Comparison of ENCODE assay signal across 9 cellular contexts in genomic region chr17:40019140-40019991, GRCh38. TPM values are rescaled to one million over a fixed set of nuclear protein-coding genes. Genes with fewer than 3 reads are reported as not detected.
DNase-seq lines count a peak whose midpoint lies in the region; ATAC-seq, FAIRE-seq and TF ChIP-seq lines count a peak whose summit lies in the region.
"Had no signal": no experiment of that assay in that cellular context is flagged by ENCODE, and none has a peak within 500 bp of the region (broad histone marks: within the 10 kb centered on the region; RNA-seq: fewer than 3 reads in every experiment).

No MANE protein-coding gene starts in this region.

- DNase-seq in HS-5 (ENCODE audit: low read depth) (peak; percentile 88), K562 (ENCODE audit: extremely low read depth in 1 of 4, low spot score in 3 of 4) (no peak), right cardiac atrium (peak; percentile 38 to 71 (median 65)), thoracic aorta (ENCODE audit: low spot score) (no peak), DMS79 (lab: John Stamatoyannopoulos, UW) (no peak), dedifferentiated amniotic fluid mesenchymal stem cell (ENCODE audit: extremely low spot score) (no peak)
- no peak for DNase-seq in activated T-cell treated with anti-CD3 and anti-CD28 coated beads, Interleukin-2, amount 50 U/mL, for 1 hour
- DNase-seq: cerebellar nuclear complex, islet precursor cell had no signal

- no peaks in the 10 kb centered on the region for H3K79me2 ChIP-seq in K562 (ENCODE audit: control insufficient read depth, insufficient read depth, low read length)

- no peaks in the 10 kb centered on the region for H4K20me1 ChIP-seq in K562 (replicated peaks; ENCODE audit: control insufficient read depth, insufficient read depth, low read length)

- no peak overlapping the region for H3K4me2 ChIP-seq in K562 (ENCODE audit: insufficient read depth, low read length)

- CTCF ChIA-PET in K562 (lab: Yijun Ruan, JAX; ENCODE audit: low intra/inter-chr PET ratio) = no interaction called here

- H3K27ac ChIP-seq in K562 (ENCODE audit: extremely low read depth, low read depth, low read length) (no peak overlapping the region; the same call in 2 of the 3 replicates), right cardiac atrium (ENCODE audit: low read length) (no peak overlapping the region), thoracic aorta (peak overlapping the region; percentile 7 to 47)

- no peaks in the 10 kb centered on the region for H3K9me3 ChIP-seq in K562 (replicated peaks; ENCODE audit: control insufficient read depth, insufficient read depth, low read depth, low read length)
- no peaks in the 10 kb centered on the region for H3K9me3 ChIP-seq in right cardiac atrium (ENCODE audit: control insufficient read depth, low read length)
- no peaks in the 10 kb centered on the region for H3K9me3 ChIP-seq in thoracic aorta

- H2AFZ ChIP-seq in K562 (ENCODE audit: low read depth, low read length) = no peak overlapping the region

- FAIRE-seq in K562 (lab: Jason Lieb, UNC) = no peak

- TF ChIP-seq CTCF in K562 (IDR thresholded peaks at IDR 0.05 in 2 of 3, conservative IDR thresholded peaks at IDR 0.05 in 1 of 3; ENCODE audit: insufficient read depth in 2 of 3, low read depth in 1 of 3, low read length in 3 of 3) (no peak), thoracic aorta (IDR thresholded peaks at IDR 0.05) (no peak)

- no peak for TF ChIP-seq POLR2A in K562 (conservative IDR thresholded peaks at IDR 0.05)

- in situ Hi-C loops in K562 (cut with MboI) = loop anchor here (10.0 to 25.0 kb wide), 2 partner anchors 268 to 335 kb away; partner anchors contain the start of gene CDC6

- ATAC-seq in K562 (no peak), right cardiac atrium (no peak), thoracic aorta (ENCODE audit: insufficient number of reproducible peaks, low FRiP score, low read depth) (no peak)

- H3K9ac ChIP-seq in K562 (ENCODE audit: insufficient read depth in 1 of 2, low read depth in 2 of 2, low read length in 2 of 2) = peak overlapping the region in 1 of 2 experiments; percentile 64; a peak in 2 of 4 replicates

- TF ChIP-seq RAD21 in K562 (CRISPR knock-in tag; conservative IDR thresholded peaks at IDR 0.05 in 1 of 2, IDR thresholded peaks at IDR 0.05 in 1 of 2) = no peak

- 88% methylated on average over 19 of the region's 24 CpGs for WGBS in K562 (ENCODE audit: insufficient coverage, low coverage, missing lambda C conversion rate)
- WGBS in right cardiac atrium = 76% methylated on average over 24 of the region's 24 CpGs

- BruUV-seq in K562 (replicated peaks; lab: Mats Ljungman, UMichigan) = TSS peak; percentile 69

- H3K4me3 ChIP-seq in K562 (no peak overlapping the region), right cardiac atrium (ENCODE audit: low read length) (no peak overlapping the region), thoracic aorta (no peak overlapping the region)

- peaks cover 56% of the 10 kb centered on the region; the same call in 2 of the 3 replicates for H3K36me3 ChIP-seq in K562 (ENCODE audit: control insufficient read depth, insufficient read depth, low read length)
- H3K36me3 ChIP-seq in thoracic aorta = peaks cover 15% of the 10 kb centered on the region

- POLR2A ChIA-PET in K562 (lab: Yijun Ruan, JAX) = interaction anchor here (0.6 to 0.7 kb wide), 2 partner anchors 8 to 15 kb away, joined by 3 read pairs; no protein-coding TSS in a partner anchor

- no peaks in the 10 kb centered on the region for H3K9me1 ChIP-seq in K562 (ENCODE audit: control insufficient read depth, insufficient read depth, low read length)

- H3K27me3 ChIP-seq in K562 (ENCODE audit: control insufficient read depth in 2 of 2, insufficient read depth in 2 of 2, low read length in 2 of 2) (no peaks in the 10 kb centered on the region), right cardiac atrium (ENCODE audit: control insufficient read depth, insufficient read depth) (no peaks in the 10 kb centered on the region), thoracic aorta (replicated peaks; ENCODE audit: insufficient read depth) (no peaks in the 10 kb centered on the region)

- H3K4me1 ChIP-seq in K562 (replicated peaks in 1 of 2; ENCODE audit: control insufficient read depth in 2 of 2, insufficient read depth in 2 of 2, low read length in 2 of 2) (peaks cover 3 to 54% of the 10 kb centered on the region in 2 experiments; a peak in 3 of 5 replicates), right cardiac atrium (ENCODE audit: control insufficient read depth, insufficient read depth, low read length) (peaks cover 10% of the 10 kb centered on the region), thoracic aorta (ENCODE audit: control insufficient read depth in 1 of 2, low read depth in 2 of 2) (peaks cover 7 to 60% of the 10 kb centered on the region in 2 donors)

- no peak for TF ChIP-seq EP300 in K562 (IDR thresholded peaks at IDR 0.05; ENCODE audit: low read length)

- intact Hi-C loops in K562 (cut with micrococcal nuclease) (loop anchor here (10.0 kb wide), 2 partner anchors 145 to 335 kb away; no protein-coding TSS in a partner anchor), right cardiac atrium (cut with DNase I) (loop anchor here (5.0 to 10.0 kb wide), 5 partner anchors 65 to 175 kb away; no protein-coding TSS in a partner anchor)

RNA-seq across cellular contexts. Expression of gene CSF3, which starts 4.1 kb away (rescaled TPM):
- total RNA-seq in K562 (2011; cell fraction: chromatin; rRNA removed; ENCODE audit: low replicate concordance) = 0.23 TPM in 1 of 2 replicates, not detected in the other
- total RNA-seq in K562 (2011; cell fraction: nucleolus; rRNA removed) = not detected in 2 replicates
- not detected in 2 replicates for total RNA-seq in K562 (2011; cell fraction: nucleoplasm; rRNA removed)
- total RNA-seq in K562 (2014; rRNA removed) = not detected in 2 replicates
- not detected in 2 replicates for total RNA-seq in K562 (2014; rRNA removed; fragmentation: Illumina TruSeq; extraction: Trizol)
- total RNA-seq in K562 (2015; rRNA removed; fragmentation: Illumina TruSeq; extraction: Trizol) = not detected in 2 replicates
- total RNA-seq in K562 (2021) = not detected in 2 replicates
- not detected in 2 replicates for polyA plus RNA-seq in K562 (2011; rRNA removed)
- not detected in 2 replicates for polyA plus RNA-seq in K562 (2011; cell fraction: cytosol; rRNA removed)
- not detected in 2 replicates for polyA plus RNA-seq in K562 (2011; cell fraction: nucleus; rRNA removed)
- polyA plus RNA-seq in K562 (2012) = not detected in 2 replicates
- not detected in 2 replicates for polyA plus RNA-seq in K562 (2014; fragmentation: Illumina TruSeq; extraction: Trizol)
- polyA plus RNA-seq in K562 (2014; fragmentation: Nextera tagmentation; extraction: Ambion mirVana) = not detected
- polyA plus RNA-seq in K562 (2014; rRNA removed) = 0.19 TPM in 1 of 2 replicates, not detected in the other
- polyA minus RNA-seq in K562 (2011; rRNA and poly(A)+ RNA removed) = not detected in 2 replicates
- not detected in 2 replicates for polyA minus RNA-seq in K562 (2011; cell fraction: cytosol; rRNA and poly(A)+ RNA removed)
- polyA minus RNA-seq in K562 (2011; cell fraction: nucleus; rRNA and poly(A)+ RNA removed) = not detected in 2 replicates
- total RNA-seq in right cardiac atrium = under 1 TPM in 2 of 4 donors, not detected in 2; 0.40 to 0.58 TPM
- 0.97 TPM for polyA plus RNA-seq in right cardiac atrium
- 10 to 100 TPM in 1 of 2 donors, not detected in 1; 43.2 TPM for total RNA-seq in thoracic aorta

RNA-seq across cellular contexts. Expression of gene MED24, which starts 34.8 kb away (rescaled TPM):
- 361 and 745 TPM in 2 replicates for total RNA-seq in K562 (2011; cell fraction: chromatin; rRNA removed; ENCODE audit: low replicate concordance)
- total RNA-seq in K562 (2011; cell fraction: nucleolus; rRNA removed) = 434 and 442 TPM in 2 replicates
- total RNA-seq in K562 (2011; cell fraction: nucleoplasm; rRNA removed) = 293 and 327 TPM in 2 replicates
- total RNA-seq in K562 (2014; rRNA removed) (40.0 and 50.2 TPM in 2 replicates), K562 (2014; rRNA removed; fragmentation: Illumina TruSeq; extraction: Trizol) (40.3 and 48.9 TPM in 2 replicates), K562 (2015; rRNA removed; fragmentation: Illumina TruSeq; extraction: Trizol) (48.2 and 53.5 TPM in 2 replicates), K562 (2021) (102 and 108 TPM in 2 replicates), right cardiac atrium (10 to 100 TPM; 54.3 to 60.5 (median 54.7) TPM), thoracic aorta (10 to 100 TPM; 72.0 to 82.9 TPM)
- polyA plus RNA-seq in K562 (2011; rRNA removed) (76.3 and 110 TPM in 2 replicates), K562 (2014; fragmentation: Illumina TruSeq; extraction: Trizol) (117 and 129 TPM in 2 replicates), K562 (2014; fragmentation: Nextera tagmentation; extraction: Ambion mirVana) (1 to 10 TPM; 5.9 to 8.3 TPM), K562 (2014; rRNA removed) (73.3 and 74.8 TPM in 2 replicates), right cardiac atrium (45.1 TPM)
- 70.1 and 113 TPM in 2 replicates for polyA plus RNA-seq in K562 (2011; cell fraction: cytosol; rRNA removed)
- 331 and 574 TPM in 2 replicates for polyA plus RNA-seq in K562 (2011; cell fraction: nucleus; rRNA removed)
- polyA plus RNA-seq in K562 (2012) = 97.7 and 114 TPM in 2 replicates
- 79.0 and 96.5 TPM in 2 replicates for polyA minus RNA-seq in K562 (2011; rRNA and poly(A)+ RNA removed)
- polyA minus RNA-seq in K562 (2011; cell fraction: cytosol; rRNA and poly(A)+ RNA removed) = 80.5 and 119 TPM in 2 replicates
- polyA minus RNA-seq in K562 (2011; cell fraction: nucleus; rRNA and poly(A)+ RNA removed) = 146 and 149 TPM in 2 replicates

RNA-seq across cellular contexts. Expression of gene PSMD3, which starts 38.8 kb away (rescaled TPM):
- 82.2 and 185 TPM in 2 replicates for total RNA-seq in K562 (2011; cell fraction: chromatin; rRNA removed; ENCODE audit: low replicate concordance)
- 141 and 157 TPM in 2 replicates for total RNA-seq in K562 (2011; cell fraction: nucleolus; rRNA removed)
- 125 and 145 TPM in 2 replicates for total RNA-seq in K562 (2011; cell fraction: nucleoplasm; rRNA removed)
- total RNA-seq in K562 (2014; rRNA removed) (228 and 254 TPM in 2 replicates), K562 (2014; rRNA removed; fragmentation: Illumina TruSeq; extraction: Trizol) (109 and 120 TPM in 2 replicates), K562 (2015; rRNA removed; fragmentation: Illumina TruSeq; extraction: Trizol) (135 and 138 TPM in 2 replicates), K562 (2021) (232 and 251 TPM in 2 replicates), right cardiac atrium (10 to 100 TPM; 80.0 to 83.1 (median 81.1) TPM), thoracic aorta (10 to 100 TPM; 68.8 to 74.2 TPM)
- polyA plus RNA-seq in K562 (2011; rRNA removed) (95.3 and 113 TPM in 2 replicates), K562 (2014; fragmentation: Illumina TruSeq; extraction: Trizol) (241 and 262 TPM in 2 replicates), K562 (2014; fragmentation: Nextera tagmentation; extraction: Ambion mirVana) (1 to 10 TPM; 2.0 to 2.8 TPM), K562 (2014; rRNA removed) (180 and 183 TPM in 2 replicates), right cardiac atrium (85.8 TPM)
- 99.5 and 218 TPM in 2 replicates for polyA plus RNA-seq in K562 (2011; cell fraction: cytosol; rRNA removed)
- 118 and 158 TPM in 2 replicates for polyA plus RNA-seq in K562 (2011; cell fraction: nucleus; rRNA removed)
- 209 and 221 TPM in 2 replicates for polyA plus RNA-seq in K562 (2012)
- 70.8 and 115 TPM in 2 replicates for polyA minus RNA-seq in K562 (2011; rRNA and poly(A)+ RNA removed)
- 65.7 and 104 TPM in 2 replicates for polyA minus RNA-seq in K562 (2011; cell fraction: cytosol; rRNA and poly(A)+ RNA removed)
- polyA minus RNA-seq in K562 (2011; cell fraction: nucleus; rRNA and poly(A)+ RNA removed) = 34.9 and 40.7 TPM in 2 replicates

RNA-seq across cellular contexts. Expression of gene THRA, which starts 43.4 kb away (rescaled TPM):
- 10.8 and 15.6 TPM in 2 replicates for total RNA-seq in K562 (2011; cell fraction: chromatin; rRNA removed; ENCODE audit: low replicate concordance)
- total RNA-seq in K562 (2011; cell fraction: nucleolus; rRNA removed) = 7.5 and 8.0 TPM in 2 replicates
- total RNA-seq in K562 (2011; cell fraction: nucleoplasm; rRNA removed) = 10.3 and 15.7 TPM in 2 replicates
- 13.8 and 18.9 TPM in 2 replicates for total RNA-seq in K562 (2014; rRNA removed)
- 7.5 and 9.1 TPM in 2 replicates for total RNA-seq in K562 (2014; rRNA removed; fragmentation: Illumina TruSeq; extraction: Trizol)
- total RNA-seq in K562 (2015; rRNA removed; fragmentation: Illumina TruSeq; extraction: Trizol) = 12.2 and 13.2 TPM in 2 replicates
- total RNA-seq in K562 (2021) = 22.7 and 23.4 TPM in 2 replicates
- polyA plus RNA-seq in K562 (2011; rRNA removed) = 8.3 and 9.3 TPM in 2 replicates
- 7.8 and 12.5 TPM in 2 replicates for polyA plus RNA-seq in K562 (2011; cell fraction: cytosol; rRNA removed)
- polyA plus RNA-seq in K562 (2011; cell fraction: nucleus; rRNA removed) = 7.3 and 15.8 TPM in 2 replicates
- polyA plus RNA-seq in K562 (2012) = 20.0 TPM in 2 replicates
- 19.7 and 21.6 TPM in 2 replicates for polyA plus RNA-seq in K562 (2014; fragmentation: Illumina TruSeq; extraction: Trizol)
- under 1 TPM; 0.34 to 0.50 TPM for polyA plus RNA-seq in K562 (2014; fragmentation: Nextera tagmentation; extraction: Ambion mirVana)
- polyA plus RNA-seq in K562 (2014; rRNA removed) = 12.7 and 13.8 TPM in 2 replicates
- polyA minus RNA-seq in K562 (2011; rRNA and poly(A)+ RNA removed) = 5.8 and 9.7 TPM in 2 replicates
- 6.3 and 7.9 TPM in 2 replicates for polyA minus RNA-seq in K562 (2011; cell fraction: cytosol; rRNA and poly(A)+ RNA removed)
- 2.3 and 2.6 TPM in 2 replicates for polyA minus RNA-seq in K562 (2011; cell fraction: nucleus; rRNA and poly(A)+ RNA removed)
- total RNA-seq in right cardiac atrium = 10 to 100 TPM; 80.6 to 99.5 (median 95.9) TPM
- 73.3 TPM for polyA plus RNA-seq in right cardiac atrium
- total RNA-seq in thoracic aorta = 10 to 100 TPM; 64.8 to 75.0 TPM

RNA-seq across cellular contexts. Expression of gene GSDMA, which starts 56.6 kb away (rescaled TPM):
- total RNA-seq in K562 (2011; cell fraction: chromatin; rRNA removed; ENCODE audit: low replicate concordance) = not detected in 2 replicates
- not detected in 2 replicates for total RNA-seq in K562 (2011; cell fraction: nucleolus; rRNA removed)
- not detected in 2 replicates for total RNA-seq in K562 (2011; cell fraction: nucleoplasm; rRNA removed)
- total RNA-seq in K562 (2014; rRNA removed) (not detected in 2 replicates), K562 (2014; rRNA removed; fragmentation: Illumina TruSeq; extraction: Trizol) (0.07 TPM in 1 of 2 replicates, not detected in the other), K562 (2015; rRNA removed; fragmentation: Illumina TruSeq; extraction: Trizol) (0.07 TPM in 1 of 2 replicates, not detected in the other), K562 (2021) (0.09 TPM in 1 of 2 replicates, not detected in the other), right cardiac atrium (under 1 TPM in 3 of 4 donors, not detected in 1; 0.29 to 0.97 (median 0.53) TPM), thoracic aorta (1 to 10 TPM in 1 of 2 donors, under 1 TPM in 1; 0.68 to 1.2 TPM)
- polyA plus RNA-seq in K562 (2011; rRNA removed) (0.04 and 0.06 TPM in 2 replicates), K562 (2014; fragmentation: Illumina TruSeq; extraction: Trizol) (0.12 and 0.13 TPM in 2 replicates), K562 (2014; fragmentation: Nextera tagmentation; extraction: Ambion mirVana) (under 1 TPM; 0.04 to 0.06 TPM), K562 (2014; rRNA removed) (0.07 TPM in 1 of 2 replicates, not detected in the other), right cardiac atrium (not detected)
- 0.06 and 0.10 TPM in 2 replicates for polyA plus RNA-seq in K562 (2011; cell fraction: cytosol; rRNA removed)
- 0.11 TPM in 1 of 2 replicates, not detected in the other for polyA plus RNA-seq in K562 (2011; cell fraction: nucleus; rRNA removed)
- polyA plus RNA-seq in K562 (2012) = 0.08 TPM in 2 replicates
- not detected in 2 replicates for polyA minus RNA-seq in K562 (2011; rRNA and poly(A)+ RNA removed)
- polyA minus RNA-seq in K562 (2011; cell fraction: cytosol; rRNA and poly(A)+ RNA removed) = not detected in 2 replicates
- not detected in 2 replicates for polyA minus RNA-seq in K562 (2011; cell fraction: nucleus; rRNA and poly(A)+ RNA removed)

Comparison
In these comparisons a context has a peak if more than half of its experiments do, and no peak if none do; other contexts are left out.
1. DNase-seq: peak in HS-5 (single experiment) and right cardiac atrium (3 of 3); none in K562 (0 of 4), thoracic aorta (single experiment), activated T-cell treated with anti-CD3 and anti-CD28 coated beads, Interleukin-2, amount 50 U/mL, for 1 hour (single experiment), DMS79 (single experiment) and dedifferentiated amniotic fluid mesenchymal stem cell (single experiment).
2. H3K27ac ChIP-seq: peak in thoracic aorta (2 of 2); none in K562 (single experiment) and right cardiac atrium (single experiment).